Comparison of ENCODE assay signal across 26 cellular contexts in the genomic region with DNA sequence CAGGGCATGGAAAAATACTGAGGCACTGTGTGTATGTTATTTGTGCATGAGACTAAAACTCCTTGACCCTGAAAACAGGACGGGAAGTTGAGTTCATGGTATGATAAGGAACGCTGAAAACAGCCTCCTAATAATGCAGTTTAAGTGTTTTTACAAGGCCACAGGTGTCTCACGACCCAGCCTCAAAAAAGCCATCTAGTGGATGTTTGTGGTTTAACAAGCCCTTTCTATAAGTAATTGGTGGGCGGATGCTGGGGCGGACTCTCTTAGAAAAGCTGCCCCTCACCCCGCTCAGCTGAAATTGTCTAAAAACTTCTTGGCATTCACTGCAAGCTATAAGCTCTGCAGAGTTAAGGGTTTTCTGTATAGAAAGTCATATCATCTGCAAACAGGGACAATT.
DNase-seq lines count a peak whose midpoint lies in the region; TF ChIP-seq lines count a peak whose summit lies in the region.
"Had no signal": no experiment of that assay in that cellular context is flagged by ENCODE, and none has a peak within 500 bp of the region (broad histone marks: within the 10 kb centered on the region; RNA-seq: fewer than 3 reads in every experiment).

No MANE protein-coding gene starts in this region.

- H3K4me3 Mint-ChIP-seq in CD14-positive monocyte: no peak overlapping the region
- H3K4me3 Mint-ChIP-seq: activated naive CD8-positive, alpha-beta T cell; effector memory CD8-positive, alpha-beta T cell; mesothelial cell of epicardium; naive B cell had no signal

- intact Hi-C loops in CD14-positive monocyte (cut with micrococcal nuclease): no loop called here

- DNase-seq in ELF-1 (ENCODE audit: low read depth, low spot score): peak; percentile 9
- peak; percentile 1 for DNase-seq in dermis blood vessel endothelial cell
- no peak for DNase-seq in hepatocyte (ENCODE audit: low spot score)
- no peak for DNase-seq in CD14-positive monocyte (ENCODE audit: low spot score)
- no peak for DNase-seq in WERI-Rb-1
- DNase-seq in NCI-H2171 treated with DMSO at 0.1 percent for 48 hours (lab: John Stamatoyannopoulos, UW): no peak
- DNase-seq: activated effector memory CD4-positive, alpha-beta T cell treated with Interleukin-2 at 50 U/mL for 16 hours; activated T-cell treated with anti-CD3 and anti-CD28 coated beads for 4 hours; anterior cingulate cortex; effector memory CD8-positive, alpha-beta T cell; esophagus squamous epithelium; islet precursor cell; KG1; naive B cell; NCI-H146; stimulated activated CD4-positive, alpha-beta T cell treated with anti-CD3 and anti-CD28 coated beads, Interleukin-12 subunit alpha, Interleukin-12 subunit beta, amount 100 ng/mL, for 4 hours; stimulated activated CD4-positive, alpha-beta T cell treated with anti-CD3 and anti-CD28 coated beads, Interleukin-4, amount 100 ng/mL, for 1 hour had no signal

- H3K9me2 ChIP-seq in Loucy (replicated peaks; ENCODE audit: low read depth, low read length) (no peaks in the 10 kb centered on the region), hepatocyte (replicated peaks; ENCODE audit: insufficient read depth) (no peaks in the 10 kb centered on the region)

- H2AFZ ChIP-seq in Loucy (ENCODE audit: low read length): no peak overlapping the region
- H2AFZ ChIP-seq in hepatocyte: no peak overlapping the region

- H3K4me2 ChIP-seq in Loucy (ENCODE audit: low read depth, low read length, poor library complexity, severe bottlenecking) (no peak overlapping the region), hepatocyte (no peak overlapping the region)
- H3K4me2 ChIP-seq: BLaER1 treated with 17β-estradiol and CSF1 and Interleukin-3, amounts not matched to agents 10 nM and 100 nM had no signal

- H3K36me3 ChIP-seq in Loucy (ENCODE audit: insufficient read depth, low read length) (no peaks in the 10 kb centered on the region), hepatocyte (replicated peaks; ENCODE audit: insufficient read depth, low read depth) (no peaks in the 10 kb centered on the region), WERI-Rb-1 (no peaks in the 10 kb centered on the region)
- H3K36me3 ChIP-seq: cardiac muscle cell, esophagus squamous epithelium had no signal

- H3K4me1 ChIP-seq in Loucy (ENCODE audit: insufficient read depth, low read length, poor library complexity, severe bottlenecking): no peaks in the 10 kb centered on the region
- no peaks in the 10 kb centered on the region for H3K4me1 ChIP-seq in hepatocyte (ENCODE audit: insufficient read depth)
- H3K4me1 ChIP-seq: esophagus squamous epithelium, gastroesophageal sphincter had no signal

- no peak overlapping the region for H3K27ac ChIP-seq in 22Rv1
- H3K27ac ChIP-seq in hepatocyte: no peak overlapping the region
- no peak overlapping the region for H3K27ac ChIP-seq in WERI-Rb-1
- H3K27ac ChIP-seq: BLaER1 treated with 17β-estradiol and CSF1 and Interleukin-3, amounts not matched to agents 10 nM and 100 nM; cardiac muscle cell; coronary artery; esophagus squamous epithelium; gastroesophageal sphincter had no signal

- peaks cover 21% of the 10 kb centered on the region for H3K9me3 ChIP-seq in Loucy (ENCODE audit: insufficient read depth, low read depth, low read length)
- no peaks in the 10 kb centered on the region for H3K9me3 ChIP-seq in hepatocyte (ENCODE audit: low read depth)
- no peaks in the 10 kb centered on the region for H3K9me3 ChIP-seq in WERI-Rb-1 (ENCODE audit: severe bottlenecking)

- no peaks in the 10 kb centered on the region for H3K4me1 Mint-ChIP-seq in CD14-positive monocyte
- H3K4me1 Mint-ChIP-seq: mesothelial cell of epicardium, naive B cell had no signal

- H3K27me3 ChIP-seq in Loucy (ENCODE audit: insufficient read depth, low read length, poor library complexity, severe bottlenecking) (no peaks in the 10 kb centered on the region), hepatocyte (no peaks in the 10 kb centered on the region), WERI-Rb-1 (ENCODE audit: insufficient read depth, low read depth, severe bottlenecking) (no peaks in the 10 kb centered on the region)
- H3K27me3 ChIP-seq: BLaER1 treated with 17β-estradiol and CSF1 and Interleukin-3, amounts not matched to agents 10 nM and 100 nM; cardiac muscle cell; esophagus squamous epithelium; gastroesophageal sphincter had no signal

- no peaks in the 10 kb centered on the region for H3F3A ChIP-seq in Loucy (ENCODE audit: low read depth)

- H3K9me3 Mint-ChIP-seq in CD14-positive monocyte: peaks cover 19 to 48% (median 36%) of the 10 kb centered on the region in 7 donors

- H3K27ac Mint-ChIP-seq in CD14-positive monocyte: no peak overlapping the region
- H3K27ac Mint-ChIP-seq: activated naive CD8-positive, alpha-beta T cell; effector memory CD8-positive, alpha-beta T cell; mesothelial cell of epicardium; naive B cell; progenitor cell of endocrine pancreas had no signal

- TF ChIP-seq CTCF in 22Rv1 (IDR thresholded peaks at IDR 0.05) (peak; percentile 21; the same call in 1 of the 2 replicates), Loucy (conservative IDR thresholded peaks at IDR 0.05; ENCODE audit: low read length) (peak; percentile 43), hepatocyte (IDR thresholded peaks at IDR 0.05; ENCODE audit: poor library complexity) (no peak), CD14-positive monocyte (IDR thresholded peaks at IDR 0.05) (no peak), WERI-Rb-1 (IDR thresholded peaks at IDR 0.05; ENCODE audit: low read depth, low read length) (no peak)

- no peaks in the 10 kb centered on the region for H3K27me3 Mint-ChIP-seq in CD14-positive monocyte (ENCODE audit: low read depth in 3 of 3)
- H3K27me3 Mint-ChIP-seq: activated naive CD8-positive, alpha-beta T cell; effector memory CD8-positive, alpha-beta T cell; naive B cell; progenitor cell of endocrine pancreas had no signal

- 91% methylated on average over 6 of the region's 6 CpGs for WGBS in hepatocyte (ENCODE audit: low lambda C conversion rate, missing lambda C conversion rate)

- no peaks in the 10 kb centered on the region for H4K20me1 ChIP-seq in Loucy (ENCODE audit: insufficient read depth, low read length, poor library complexity, severe bottlenecking)
- no peaks in the 10 kb centered on the region for H4K20me1 ChIP-seq in hepatocyte (ENCODE audit: insufficient read depth, poor library complexity, severe bottlenecking)
- H4K20me1 ChIP-seq: BLaER1 treated with 17β-estradiol and CSF1 and Interleukin-3, amounts not matched to agents 10 nM and 100 nM had no signal

- no peak overlapping the region for H3K4me3 ChIP-seq in Loucy (ENCODE audit: low read length, poor library complexity, severe bottlenecking)
- no peak overlapping the region for H3K4me3 ChIP-seq in hepatocyte
- no peak overlapping the region for H3K4me3 ChIP-seq in WERI-Rb-1 (ENCODE audit: low read depth, low read length)
- H3K4me3 ChIP-seq: BLaER1 treated with 17β-estradiol and CSF1 and Interleukin-3, amounts not matched to agents 10 nM and 100 nM; cardiac muscle cell; coronary artery; esophagus squamous epithelium; gastroesophageal sphincter had no signal

- no peaks in the 10 kb centered on the region for H3K79me2 ChIP-seq in Loucy (ENCODE audit: insufficient read depth, low read length)
- H3K79me2 ChIP-seq in hepatocyte: no peaks in the 10 kb centered on the region

- no peak overlapping the region for H3K9ac ChIP-seq in Loucy (ENCODE audit: low read depth, low read length, poor library complexity, severe bottlenecking)
- H3K9ac ChIP-seq: BLaER1 treated with 17β-estradiol and CSF1 and Interleukin-3, amounts not matched to agents 10 nM and 100 nM had no signal

- H3K36me3 Mint-ChIP-seq in CD14-positive monocyte: no peaks in the 10 kb centered on the region

Comparison
In these comparisons a context has a peak if more than half of its experiments do, and no peak if none do; other contexts are left out.
1. CTCF ChIP-seq: peak in 22Rv1 (single experiment) and Loucy (single experiment); none in hepatocyte (single experiment), CD14-positive monocyte (single experiment) and WERI-Rb-1 (single experiment).
2. DNase-seq: peak in ELF-1 (single experiment) and dermis blood vessel endothelial cell (single experiment); none in hepatocyte (single experiment), CD14-positive monocyte (single experiment), WERI-Rb-1 (single experiment) and NCI-H2171 treated with DMSO at 0.1 percent for 48 hours (single experiment).